In the genomic region with DNA sequence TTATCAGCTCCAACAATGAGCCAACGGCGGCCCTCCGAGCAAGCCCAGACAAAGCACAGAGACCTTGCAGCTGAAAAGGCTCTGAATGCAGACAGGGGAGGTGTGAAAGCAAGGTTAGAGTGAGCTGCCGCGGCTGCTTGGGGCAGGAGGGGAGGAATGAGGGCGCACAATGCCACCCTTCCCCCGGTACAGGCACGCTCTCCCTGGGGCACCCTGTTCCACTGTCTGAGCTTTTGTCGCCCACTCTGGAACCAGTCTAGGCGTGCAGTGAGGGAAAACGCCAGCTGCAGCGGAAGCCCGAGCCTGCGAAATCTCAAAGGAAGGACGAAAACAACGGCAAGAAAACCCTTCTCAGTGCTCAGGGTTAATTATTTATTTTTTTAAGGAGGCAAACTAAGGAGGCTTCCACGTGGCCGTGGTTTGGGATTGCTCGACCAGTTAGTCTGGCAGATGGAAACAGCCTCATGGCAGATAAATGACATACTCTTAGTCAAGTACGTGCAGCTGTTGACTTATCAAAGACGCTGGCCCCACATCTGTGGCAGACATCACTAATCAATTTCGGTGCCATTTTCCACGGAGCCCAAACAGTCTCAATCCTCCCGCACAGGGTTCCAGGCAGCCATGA, we compare ENCODE assay signal across 12 cellular contexts.
DNase-seq lines count a peak whose midpoint lies in the region; ATAC-seq, FAIRE-seq and TF ChIP-seq lines count a peak whose summit lies in the region.
"Had no signal": no experiment of that assay in that cellular context is flagged by ENCODE, and none has a peak within 500 bp of the region (broad histone marks: within the 10 kb centered on the region; RNA-seq: fewer than 3 reads in every experiment).

No MANE protein-coding gene starts in this region.

- BruUV-seq in K562 (replicated peaks; lab: Mats Ljungman, UMichigan) (no TSS peak), PC-3 (replicated peaks; lab: Mats Ljungman, UMichigan) (no TSS peak)

- H3K27me3 Mint-ChIP-seq in mesothelial cell of epicardium (ENCODE audit: low read depth) = no peaks in the 10 kb centered on the region
- H3K27me3 Mint-ChIP-seq: activated naive CD8-positive, alpha-beta T cell treated with anti-CD3 and anti-CD28 coated beads, Interleukin-2, amount 10 ng/mL, durations not matched to agents 7 days and 5 days had no signal

- peaks cover 12% of the 10 kb centered on the region for H3K36me3 Mint-ChIP-seq in mesothelial cell of epicardium

- DNase-seq in DMS153 treated with DMSO at 0.1 percent for 48 hours (lab: John Stamatoyannopoulos, UW; ENCODE audit: unreplicated experiment) (peak; percentile 61), NCI-H187 (lab: John Stamatoyannopoulos, UW) (peak; percentile 67 to 91), K562 (ENCODE audit: extremely low read depth in 1 of 4, low spot score in 3 of 4) (peak in 1 of 4 experiments; percentile 28), mesothelial cell of epicardium (ENCODE audit: low spot score in 2 of 2, unreplicated experiment in 2 of 2) (peak in 1 of 2 experiments; percentile 40), germinal center (ENCODE audit: low spot score) (no peak), NCI-H524 treated with DMSO at 0.1 percent for 48 hours (lab: John Stamatoyannopoulos, UW) (no peak), PC-3 (no peak)
- DNase-seq in activated CD8-positive, alpha-beta memory T cell treated with anti-CD3 and anti-CD28 coated beads, Interleukin-2, amount 50 U/mL, for 4 hours = no peak
- DNase-seq: activated naive CD8-positive, alpha-beta T cell treated with anti-CD3 and anti-CD28 coated beads, Interleukin-2, amount 10 ng/mL, durations not matched to agents 7 days and 5 days; uterus had no signal

- in situ Hi-C loops in K562 (cut with MboI) = no loop called here

- intact Hi-C loops in K562 (cut with micrococcal nuclease) (no loop called here), PC-3 (cut with micrococcal nuclease) (no loop called here)

- POLR2A ChIA-PET in K562 (lab: Yijun Ruan, JAX) = interaction anchor here (0.6 to 1.5 kb wide), 5 partner anchors 10 to 475 kb away, joined by 3 to 5 read pairs (median 3); no protein-coding TSS in a partner anchor
- POLR2A ChIA-PET in PC-3 (lab: Charles Lee; ENCODE audit: unreplicated experiment) = no interaction called here

- 71% methylated on average over 24 of the region's 24 CpGs for WGBS in K562 (ENCODE audit: insufficient coverage, low coverage, missing lambda C conversion rate)

- H3K9me3 Mint-ChIP-seq in mesothelial cell of epicardium = no peaks in the 10 kb centered on the region
- H3K9me3 Mint-ChIP-seq: activated naive CD8-positive, alpha-beta T cell treated with anti-CD3 and anti-CD28 coated beads, Interleukin-2, amount 10 ng/mL, durations not matched to agents 7 days and 5 days; CD14-positive monocyte had no signal

- H3K27ac Mint-ChIP-seq in mesothelial cell of epicardium = peak overlapping the region; percentile 18
- H3K27ac Mint-ChIP-seq: activated naive CD8-positive, alpha-beta T cell treated with anti-CD3 and anti-CD28 coated beads, Interleukin-2, amount 10 ng/mL, durations not matched to agents 7 days and 5 days; CD14-positive monocyte had no signal

- H3K79me2 ChIP-seq in K562 (ENCODE audit: control insufficient read depth, insufficient read depth, low read length) (no peaks in the 10 kb centered on the region), PC-3 (ENCODE audit: low read length) (no peaks in the 10 kb centered on the region)

- H3K9ac ChIP-seq in K562 (ENCODE audit: insufficient read depth in 1 of 2, low read depth in 2 of 2, low read length in 2 of 2) (peak overlapping the region in 1 of 2 experiments; percentile 44; a peak in 1 of 4 replicates), PC-3 (ENCODE audit: low read length) (no peak overlapping the region)

- H3F3A ChIP-seq in PC-3 (ENCODE audit: low read length, unreplicated experiment) = no peaks in the 10 kb centered on the region

- no peaks in the 10 kb centered on the region for H3K9me2 ChIP-seq in PC-3 (replicated peaks; ENCODE audit: low read length)

- H2AFZ ChIP-seq in K562 (ENCODE audit: low read depth, low read length) (no peak overlapping the region), PC-3 (ENCODE audit: low read length) (no peak overlapping the region)

- H3K9me1 ChIP-seq in K562 (ENCODE audit: control insufficient read depth, insufficient read depth, low read length) = no peaks in the 10 kb centered on the region

- H3K36me3 ChIP-seq in K562 (ENCODE audit: control insufficient read depth, insufficient read depth, low read length) = peaks cover 51% of the 10 kb centered on the region; the same call in 2 of the 3 replicates
- peaks cover 14% of the 10 kb centered on the region; the same call in 1 of the 2 replicates for H3K36me3 ChIP-seq in PC-3 (ENCODE audit: low read depth, low read length)
- H3K36me3 ChIP-seq: uterus had no signal

- no peaks in the 10 kb centered on the region for H4K20me1 ChIP-seq in K562 (replicated peaks; ENCODE audit: control insufficient read depth, insufficient read depth, low read length)
- H4K20me1 ChIP-seq in PC-3 (ENCODE audit: low read length) = peaks cover 4% of the 10 kb centered on the region; the same call in 1 of the 2 replicates

- peak overlapping the region; percentile 12 for H3K4me3 Mint-ChIP-seq in mesothelial cell of epicardium
- H3K4me3 Mint-ChIP-seq: activated naive CD8-positive, alpha-beta T cell treated with anti-CD3 and anti-CD28 coated beads, Interleukin-2, amount 10 ng/mL, durations not matched to agents 7 days and 5 days; CD14-positive monocyte had no signal

- H3K27me3 ChIP-seq in K562 (ENCODE audit: control insufficient read depth in 2 of 2, insufficient read depth in 2 of 2, low read length in 2 of 2) = no peaks in the 10 kb centered on the region
- no peaks in the 10 kb centered on the region for H3K27me3 ChIP-seq in PC-3 (ENCODE audit: low read length)
- H3K27me3 ChIP-seq: dorsolateral prefrontal cortex, uterus had no signal

- TF ChIP-seq CTCF in K562 (IDR thresholded peaks at IDR 0.05 in 2 of 3, conservative IDR thresholded peaks at IDR 0.05 in 1 of 3; ENCODE audit: insufficient read depth in 2 of 3, low read depth in 1 of 3, low read length in 3 of 3) = no peak
- TF ChIP-seq CTCF in mesothelial cell of epicardium (IDR thresholded peaks at IDR 0.05; ENCODE audit: unreplicated experiment) = no peak
- TF ChIP-seq CTCF in PC-3 (conservative IDR thresholded peaks at IDR 0.05; ENCODE audit: low read depth, low read length) = no peak

- CTCF ChIA-PET in K562 (lab: Yijun Ruan, JAX; ENCODE audit: low intra/inter-chr PET ratio) = interaction anchor here (0.7 kb wide), 1 partner anchor 90 kb away, joined by 3 read pairs; no protein-coding TSS in a partner anchor
- CTCF ChIA-PET in PC-3 (lab: Charles Lee) = no interaction called here

- FAIRE-seq in K562 (lab: Jason Lieb, UNC) = peak; percentile 80

- H3K4me1 ChIP-seq in K562 (replicated peaks in 1 of 2; ENCODE audit: control insufficient read depth in 2 of 2, insufficient read depth in 2 of 2, low read length in 2 of 2) (peaks cover 7% of the 10 kb centered on the region in 2 experiments; a peak in 4 of 5 replicates), PC-3 (ENCODE audit: insufficient read depth, low read length) (no peaks in the 10 kb centered on the region)
- H3K4me1 ChIP-seq: uterus had no signal

- TF ChIP-seq RAD21 in K562 (CRISPR knock-in tag; conservative IDR thresholded peaks at IDR 0.05 in 1 of 2, IDR thresholded peaks at IDR 0.05 in 1 of 2) = no peak

- H3K4me2 ChIP-seq in K562 (ENCODE audit: insufficient read depth, low read length) (no peak overlapping the region), PC-3 (ENCODE audit: low read length) (no peak overlapping the region)

- peaks cover 12% of the 10 kb centered on the region for H3K4me1 Mint-ChIP-seq in mesothelial cell of epicardium
- H3K4me1 Mint-ChIP-seq: activated naive CD8-positive, alpha-beta T cell treated with anti-CD3 and anti-CD28 coated beads, Interleukin-2, amount 10 ng/mL, durations not matched to agents 7 days and 5 days; CD14-positive monocyte had no signal

- no peak overlapping the region; the same call in 2 of the 3 replicates for H3K27ac ChIP-seq in K562 (ENCODE audit: extremely low read depth, low read depth, low read length)
- no peak overlapping the region for H3K27ac ChIP-seq in PC-3 (ENCODE audit: low read length)
- H3K27ac ChIP-seq: uterus had no signal

- peak; percentile 20; the same call in 2 of the 3 replicates for ATAC-seq in K562
- ATAC-seq in PC-3 = no peak

- H3K4me3 ChIP-seq in K562 (no peak overlapping the region), PC-3 (ENCODE audit: low read length) (no peak overlapping the region)
- H3K4me3 ChIP-seq: uterus had no signal

- H3K9me3 ChIP-seq in K562 (replicated peaks; ENCODE audit: control insufficient read depth, insufficient read depth, low read depth, low read length) (no peaks in the 10 kb centered on the region), PC-3 (ENCODE audit: low read length) (no peaks in the 10 kb centered on the region)
- H3K9me3 ChIP-seq: uterus had no signal

- TF ChIP-seq POLR2A in K562 (conservative IDR thresholded peaks at IDR 0.05) = no peak

- TF ChIP-seq EP300 in K562 (IDR thresholded peaks at IDR 0.05; ENCODE audit: low read length) = no peak

TF ChIP-seq in K562, 482 proteins besides CTCF, POLR2A, EP300 and RAD21 (continues in another document):
- TF ChIP-seq ZNF695 (CRISPR knock-in tag; IDR thresholded peaks at IDR 0.05) = no peak
- no peak for TF ChIP-seq DDX20 (tag; IDR thresholded peaks at IDR 0.05; ENCODE audit: low read depth)
- no peak for TF ChIP-seq SIRT6 (IDR thresholded peaks at IDR 0.05; ENCODE audit: low read depth, low read length)

Comparison
In these comparisons a context has a peak if more than half of its experiments do, and no peak if none do; other contexts are left out.
1. DNase-seq: peak in DMS153 treated with DMSO at 0.1 percent for 48 hours (single experiment) and NCI-H187 (2 of 2); none in germinal center (single experiment), NCI-H524 treated with DMSO at 0.1 percent for 48 hours (single experiment), activated CD8-positive, alpha-beta memory T cell treated with anti-CD3 and anti-CD28 coated beads, Interleukin-2, amount 50 U/mL, for 4 hours (single experiment) and PC-3 (single experiment).